In the genomic region with DNA sequence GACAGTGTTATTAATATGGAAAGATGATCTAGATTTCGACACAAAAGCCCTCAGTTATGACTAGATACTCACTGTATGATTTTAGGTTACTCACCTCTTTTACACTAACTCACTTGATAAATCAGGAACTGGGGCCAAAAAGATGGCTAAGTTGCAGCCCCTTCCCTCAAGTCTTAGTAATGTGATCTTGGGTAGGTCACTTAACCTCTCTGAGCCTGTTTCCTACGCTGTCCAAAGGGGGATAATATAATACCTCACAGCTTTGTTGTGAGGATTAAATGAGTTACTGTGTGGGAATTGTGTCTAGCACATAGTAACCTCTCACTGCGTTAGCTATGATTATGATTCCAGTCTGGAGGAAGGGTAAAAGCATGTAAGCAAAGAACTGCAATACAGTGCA, we compare ENCODE assay signal across 2 cellular contexts.
TF ChIP-seq lines count a peak whose summit lies in the region.

No MANE protein-coding gene starts in this region.

TF ChIP-seq in HepG2, 621 proteins besides CTCF, POLR2A, EP300 and RAD21:
- TF ChIP-seq ARID2 (CRISPR knock-in tag; IDR thresholded peaks at IDR 0.05; ENCODE audit: borderline replicate concordance) (0 out of 2 replicates have a peak, but pooled peaks have one; percentile 29), ATF7 (IDR thresholded peaks at IDR 0.05) (no peak), ATF7 (CRISPR knock-in tag; IDR thresholded peaks at IDR 0.05) (no peak)

TF ChIP-seq in WTC11, 78 proteins besides CTCF, POLR2A, EP300 and RAD21:
- TF ChIP-seq NFYB (CRISPR knock-in tag; conservative IDR thresholded peaks at IDR 0.05; ENCODE audit: low read depth) = no peak
- no peak for TF ChIP-seq ETV6 (CRISPR knock-in tag; IDR thresholded peaks at IDR 0.05)
- TF ChIP-seq TEAD4 (CRISPR knock-in tag; IDR thresholded peaks at IDR 0.05) = no peak
- no peak for TF ChIP-seq GRHL2 (CRISPR knock-in tag; IDR thresholded peaks at IDR 0.05; ENCODE audit: insufficient replicate concordance, severe bottlenecking)
- TF ChIP-seq AR (CRISPR knock-in tag; IDR thresholded peaks at IDR 0.05) = no peak
- no peak for TF ChIP-seq CBFB (CRISPR knock-in tag; IDR thresholded peaks at IDR 0.05; ENCODE audit: low read depth)
- TF ChIP-seq CREM (CRISPR knock-in tag; IDR thresholded peaks at IDR 0.05) = no peak
- TF ChIP-seq USF2 (CRISPR knock-in tag; IDR thresholded peaks at IDR 0.05) = no peak
- TF ChIP-seq, protein P1, sequence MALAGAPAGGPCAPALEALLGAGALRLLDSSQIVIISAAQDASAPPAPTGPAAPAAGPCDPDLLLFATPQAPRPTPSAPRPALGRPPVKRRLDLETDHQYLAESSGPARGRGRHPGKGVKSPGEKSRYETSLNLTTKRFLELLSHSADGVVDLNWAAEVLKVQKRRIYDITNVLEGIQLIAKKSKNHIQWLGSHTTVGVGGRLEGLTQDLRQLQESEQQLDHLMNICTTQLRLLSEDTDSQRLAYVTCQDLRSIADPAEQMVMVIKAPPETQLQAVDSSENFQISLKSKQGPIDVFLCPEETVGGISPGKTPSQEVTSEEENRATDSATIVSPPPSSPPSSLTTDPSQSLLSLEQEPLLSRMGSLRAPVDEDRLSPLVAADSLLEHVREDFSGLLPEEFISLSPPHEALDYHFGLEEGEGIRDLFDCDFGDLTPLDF (CRISPR knock-in tag; IDR thresholded peaks at IDR 0.05) = no peak
- TF ChIP-seq ZBTB43 (CRISPR knock-in tag; IDR thresholded peaks at IDR 0.05) = no peak
- TF ChIP-seq IRF2 (CRISPR knock-in tag; IDR thresholded peaks at IDR 0.05; ENCODE audit: borderline replicate concordance, low read depth) = no peak
- no peak for TF ChIP-seq GABPB1 (CRISPR knock-in tag; IDR thresholded peaks at IDR 0.05)
- TF ChIP-seq HMGA2 (CRISPR knock-in tag; IDR thresholded peaks at IDR 0.05) = no peak
- TF ChIP-seq, protein P2, sequence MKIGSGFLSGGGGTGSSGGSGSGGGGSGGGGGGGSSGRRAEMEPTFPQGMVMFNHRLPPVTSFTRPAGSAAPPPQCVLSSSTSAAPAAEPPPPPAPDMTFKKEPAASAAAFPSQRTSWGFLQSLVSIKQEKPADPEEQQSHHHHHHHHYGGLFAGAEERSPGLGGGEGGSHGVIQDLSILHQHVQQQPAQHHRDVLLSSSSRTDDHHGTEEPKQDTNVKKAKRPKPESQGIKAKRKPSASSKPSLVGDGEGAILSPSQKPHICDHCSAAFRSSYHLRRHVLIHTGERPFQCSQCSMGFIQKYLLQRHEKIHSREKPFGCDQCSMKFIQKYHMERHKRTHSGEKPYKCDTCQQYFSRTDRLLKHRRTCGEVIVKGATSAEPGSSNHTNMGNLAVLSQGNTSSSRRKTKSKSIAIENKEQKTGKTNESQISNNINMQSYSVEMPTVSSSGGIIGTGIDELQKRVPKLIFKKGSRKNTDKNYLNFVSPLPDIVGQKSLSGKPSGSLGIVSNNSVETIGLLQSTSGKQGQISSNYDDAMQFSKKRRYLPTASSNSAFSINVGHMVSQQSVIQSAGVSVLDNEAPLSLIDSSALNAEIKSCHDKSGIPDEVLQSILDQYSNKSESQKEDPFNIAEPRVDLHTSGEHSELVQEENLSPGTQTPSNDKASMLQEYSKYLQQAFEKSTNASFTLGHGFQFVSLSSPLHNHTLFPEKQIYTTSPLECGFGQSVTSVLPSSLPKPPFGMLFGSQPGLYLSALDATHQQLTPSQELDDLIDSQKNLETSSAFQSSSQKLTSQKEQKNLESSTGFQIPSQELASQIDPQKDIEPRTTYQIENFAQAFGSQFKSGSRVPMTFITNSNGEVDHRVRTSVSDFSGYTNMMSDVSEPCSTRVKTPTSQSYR (CRISPR knock-in tag; IDR thresholded peaks at IDR 0.05) = no peak
- no peak for TF ChIP-seq TP53 (CRISPR knock-in tag; IDR thresholded peaks at IDR 0.05)
- no peak for TF ChIP-seq OVOL2 (CRISPR knock-in tag; IDR thresholded peaks at IDR 0.05; ENCODE audit: borderline replicate concordance)
- no peak for TF ChIP-seq NFE2L1 (CRISPR knock-in tag; IDR thresholded peaks at IDR 0.05)
- no peak for TF ChIP-seq USF1 (CRISPR knock-in tag; IDR thresholded peaks at IDR 0.05)
- TF ChIP-seq, protein P3, sequence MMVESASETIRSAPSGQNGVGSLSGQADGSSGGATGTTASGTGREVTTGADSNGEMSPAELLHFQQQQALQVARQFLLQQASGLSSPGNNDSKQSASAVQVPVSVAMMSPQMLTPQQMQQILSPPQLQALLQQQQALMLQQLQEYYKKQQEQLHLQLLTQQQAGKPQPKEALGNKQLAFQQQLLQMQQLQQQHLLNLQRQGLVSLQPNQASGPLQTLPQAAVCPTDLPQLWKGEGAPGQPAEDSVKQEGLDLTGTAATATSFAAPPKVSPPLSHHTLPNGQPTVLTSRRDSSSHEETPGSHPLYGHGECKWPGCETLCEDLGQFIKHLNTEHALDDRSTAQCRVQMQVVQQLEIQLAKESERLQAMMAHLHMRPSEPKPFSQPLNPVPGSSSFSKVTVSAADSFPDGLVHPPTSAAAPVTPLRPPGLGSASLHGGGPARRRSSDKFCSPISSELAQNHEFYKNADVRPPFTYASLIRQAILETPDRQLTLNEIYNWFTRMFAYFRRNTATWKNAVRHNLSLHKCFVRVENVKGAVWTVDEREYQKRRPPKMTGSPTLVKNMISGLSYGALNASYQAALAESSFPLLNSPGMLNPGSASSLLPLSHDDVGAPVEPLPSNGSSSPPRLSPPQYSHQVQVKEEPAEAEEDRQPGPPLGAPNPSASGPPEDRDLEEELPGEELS (CRISPR knock-in tag; IDR thresholded peaks at IDR 0.05) = no peak
- no peak for TF ChIP-seq E2F4 (CRISPR knock-in tag; IDR thresholded peaks at IDR 0.05; ENCODE audit: borderline replicate concordance, low read depth)
TF ChIP-seq in WTC11: peak in this region for 0.
